8 cellular contexts compared by ENCODE assay signal in the genomic region with DNA sequence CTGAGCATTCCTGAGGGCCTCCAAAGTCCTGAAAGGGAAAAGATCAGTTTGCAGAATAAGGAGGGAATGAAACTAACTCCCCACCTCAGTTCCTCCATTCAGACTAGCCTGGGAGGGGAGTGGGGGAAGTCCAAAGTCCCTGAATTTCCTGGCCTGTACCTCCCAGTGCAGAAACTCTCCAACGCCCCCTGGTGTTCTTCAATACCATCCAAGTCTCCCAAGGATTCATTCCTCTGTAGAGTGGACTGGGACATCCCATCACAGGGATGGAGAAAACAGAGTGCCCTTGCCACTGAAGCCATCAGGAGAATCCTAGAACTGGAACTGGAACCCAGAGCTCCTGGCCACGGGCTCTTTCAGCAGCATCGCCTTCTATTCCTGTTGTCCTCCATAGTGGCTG. TPM values are rescaled to one million over a fixed set of nuclear protein-coding genes. Genes with fewer than 3 reads are reported as not detected.
A peak's percentile ranks its signal among the peaks of the same experiment; 100 is the strongest.
DNase-seq lines count a peak whose midpoint lies in the region; ATAC-seq and TF ChIP-seq lines count a peak whose summit lies in the region.

No MANE protein-coding gene starts in this region.

- H3K4me1 Mint-ChIP-seq in effector memory CD8-positive, alpha-beta T cell (ENCODE audit: low read depth in 2 of 2), result peaks cover 6 to 10% of the 10 kb centered on the region in 2 donors
- no peaks in the 10 kb centered on the region for H3K4me1 Mint-ChIP-seq in activated T-helper 1 cell treated with anti-CD3 and anti-CD28 coated beads, Interleukin-12 subunit alpha, Interleukin-12 subunit beta, Interleukin-2, Interleukin-4 antibody, amounts not matched to agents 30 ng/mL and 10 ng/mL and 1 ng/mL, durations not matched to agents 14 hours and 24 hours and 36 hours (ENCODE audit: low read depth)

- DNase-seq in DMS114 treated with DMSO at 0.1 percent for 48 hours (lab: John Stamatoyannopoulos, UW; ENCODE audit: unreplicated experiment) (peak; percentile 34), HuH-7.5 (ENCODE audit: low spot score) (peak; percentile 61), right cardiac atrium (no peak), testis (peak; percentile 56)
- no peak for DNase-seq in effector memory CD8-positive, alpha-beta T cell
- no peak for DNase-seq in activated T-helper 1 cell treated with anti-CD3 and anti-CD28 coated beads, Interleukin-12 subunit alpha, Interleukin-12 subunit beta, Interleukin-2, Interleukin-4 antibody, amounts not matched to agents 30 ng/mL and 10 ng/mL and 1 ng/mL, durations not matched to agents 14 hours and 24 hours and 36 hours (ENCODE audit: low spot score)

- no peaks in the 10 kb centered on the region for H3K9me3 ChIP-seq in right cardiac atrium (ENCODE audit: control insufficient read depth, low read length)
- H3K9me3 ChIP-seq in testis, result no peaks in the 10 kb centered on the region

- H3K27ac ChIP-seq in right cardiac atrium (ENCODE audit: low read length) (no peak overlapping the region), testis (no peak overlapping the region)

- peaks cover 3% of the 10 kb centered on the region for H3K4me1 ChIP-seq in right cardiac atrium (ENCODE audit: control insufficient read depth, insufficient read depth, low read length)
- H3K4me1 ChIP-seq in testis, result peaks cover 17% of the 10 kb centered on the region

- H3K27me3 ChIP-seq in right cardiac atrium (ENCODE audit: control insufficient read depth, insufficient read depth) (no peaks in the 10 kb centered on the region), testis (no peaks in the 10 kb centered on the region)

- no peak overlapping the region for H3K27ac Mint-ChIP-seq in effector memory CD8-positive, alpha-beta T cell
- no peak overlapping the region for H3K27ac Mint-ChIP-seq in activated T-helper 1 cell treated with anti-CD3 and anti-CD28 coated beads, Interleukin-12 subunit alpha, Interleukin-12 subunit beta, Interleukin-2, Interleukin-4 antibody, amounts not matched to agents 30 ng/mL and 10 ng/mL and 1 ng/mL, durations not matched to agents 14 hours and 24 hours and 36 hours

- no peaks in the 10 kb centered on the region for H3K36me3 ChIP-seq in testis (ENCODE audit: low read depth, missing control alignments)

- ATAC-seq in right cardiac atrium (peak; percentile 34 to 52), HG03520 (IDR thresholded peaks at IDR 0.05; ENCODE audit: unreplicated experiment) (no peak)
- ATAC-seq in effector memory CD8-positive, alpha-beta T cell (replicated peaks), result no peak

- TF ChIP-seq CTCF in WI38 (IDR thresholded peaks at IDR 0.05; ENCODE audit: low read depth, low read length) (peak; percentile 82), testis (IDR thresholded peaks at IDR 0.05) (peak; percentile 21 to 69 (median 56))

- 33% methylated on average over 3 of the region's 3 CpGs for WGBS in right cardiac atrium
- WGBS in testis, 2 donors, result 49 to 55% methylated on average over 3 of the region's 3 CpGs

- intact Hi-C loops in right cardiac atrium (cut with DNase I) (loop anchor here in 3 of 4 donors (5.0 to 10.0 kb wide), 5 partner anchors 68 to 158 kb away; no protein-coding TSS in a partner anchor), testis (cut with DNase I; ENCODE audit: low total_unique reads) (no loop called here)
- intact Hi-C loops in activated T-helper 1 cell treated with anti-CD3 and anti-CD28 coated beads, Interleukin-12 subunit alpha, Interleukin-12 subunit beta, Interleukin-2, Interleukin-4 antibody, amounts not matched to agents 30 ng/mL and 10 ng/mL and 1 ng/mL, durations not matched to agents 14 hours and 24 hours and 36 hours (cut with micrococcal nuclease), result loop anchor here (2.0 kb wide), 1 partner anchor 155 kb away; no protein-coding TSS in a partner anchor

- H3K36me3 Mint-ChIP-seq in effector memory CD8-positive, alpha-beta T cell (ENCODE audit: insufficient read depth), result no peaks in the 10 kb centered on the region
- peaks cover 2% of the 10 kb centered on the region for H3K36me3 Mint-ChIP-seq in activated T-helper 1 cell treated with anti-CD3 and anti-CD28 coated beads, Interleukin-12 subunit alpha, Interleukin-12 subunit beta, Interleukin-2, Interleukin-4 antibody, amounts not matched to agents 30 ng/mL and 10 ng/mL and 1 ng/mL, durations not matched to agents 14 hours and 24 hours and 36 hours (ENCODE audit: low read depth)

- H3K4me3 ChIP-seq in WI38 (ENCODE audit: low read depth, low read length) (no peak overlapping the region), right cardiac atrium (ENCODE audit: low read length) (no peak overlapping the region), testis (no peak overlapping the region)

- H3K27me3 Mint-ChIP-seq in effector memory CD8-positive, alpha-beta T cell, result peaks cover 64 to 88% of the 10 kb centered on the region in 2 donors
- H3K27me3 Mint-ChIP-seq in activated T-helper 1 cell treated with anti-CD3 and anti-CD28 coated beads, Interleukin-12 subunit alpha, Interleukin-12 subunit beta, Interleukin-2, Interleukin-4 antibody, amounts not matched to agents 30 ng/mL and 10 ng/mL and 1 ng/mL, durations not matched to agents 14 hours and 24 hours and 36 hours (ENCODE audit: insufficient read depth), result peaks cover 54% of the 10 kb centered on the region

- peaks cover 0 to 7% of the 10 kb centered on the region in 2 donors for H3K9me3 Mint-ChIP-seq in effector memory CD8-positive, alpha-beta T cell
- no peaks in the 10 kb centered on the region for H3K9me3 Mint-ChIP-seq in activated T-helper 1 cell treated with anti-CD3 and anti-CD28 coated beads, Interleukin-12 subunit alpha, Interleukin-12 subunit beta, Interleukin-2, Interleukin-4 antibody, amounts not matched to agents 30 ng/mL and 10 ng/mL and 1 ng/mL, durations not matched to agents 14 hours and 24 hours and 36 hours

- no peak for TF ChIP-seq POLR2A in testis (IDR thresholded peaks at IDR 0.05)

- H3K4me3 Mint-ChIP-seq in effector memory CD8-positive, alpha-beta T cell, result no peak overlapping the region
- H3K4me3 Mint-ChIP-seq in activated T-helper 1 cell treated with anti-CD3 and anti-CD28 coated beads, Interleukin-12 subunit alpha, Interleukin-12 subunit beta, Interleukin-2, Interleukin-4 antibody, amounts not matched to agents 30 ng/mL and 10 ng/mL and 1 ng/mL, durations not matched to agents 14 hours and 24 hours and 36 hours, result no peak overlapping the region

RNA-seq across cellular contexts. Expression of a gene that starts 1.6 kb away (rescaled TPM):
- total RNA-seq in right cardiac atrium (10 to 100 TPM in 2 of 4 donors, 1 to 10 TPM in 2; 4.4 to 13.7 (median 10.4) TPM), testis (1 to 10 TPM in 1 of 2 donors, under 1 TPM in 1; 0.94 to 1.5 TPM)
- polyA plus RNA-seq in right cardiac atrium (6.8 TPM), testis (ENCODE audit: insufficient read depth, low read depth, low replicate concordance) (2.5 TPM)
- total RNA-seq in activated T-helper 1 cell treated with anti-CD3 and anti-CD28 coated beads, Interleukin-12 subunit alpha, Interleukin-12 subunit beta, Interleukin-2, Interleukin-4 antibody, amounts not matched to agents 30 ng/mL and 10 ng/mL and 1 ng/mL, durations not matched to agents 14 hours and 24 hours and 36 hours, result not detected in 2 replicates

Comparison
In these comparisons a context has a peak if more than half of its experiments do, and no peak if none do; other contexts are left out.
1. DNase-seq: peak in DMS114 treated with DMSO at 0.1 percent for 48 hours (single experiment), HuH-7.5 (single experiment) and testis (single experiment); none in right cardiac atrium (0 of 3), effector memory CD8-positive, alpha-beta T cell (0 of 3) and activated T-helper 1 cell treated with anti-CD3 and anti-CD28 coated beads, Interleukin-12 subunit alpha, Interleukin-12 subunit beta, Interleukin-2, Interleukin-4 antibody, amounts not matched to agents 30 ng/mL and 10 ng/mL and 1 ng/mL, durations not matched to agents 14 hours and 24 hours and 36 hours (single experiment).
2. ATAC-seq: peak in right cardiac atrium (2 of 2); none in effector memory CD8-positive, alpha-beta T cell (single experiment) and HG03520 (single experiment).